In genomic region chr17:77038860-77039555, GRCh38 we compare ENCODE assay signal across 24 cellular contexts.
"Had no signal": no experiment of that assay in that cellular context is flagged by ENCODE, and none has a peak within 500 bp of the region (broad histone marks: within the 10 kb centered on the region; RNA-seq: fewer than 3 reads in every experiment).

No MANE protein-coding gene starts in this region.

- H3K9me3 Mint-ChIP-seq: mesothelial cell of epicardium; naive B cell; natural killer cell; stimulated activated naive B cell treated with anti-CD40 and anti-IgM and Interleukin-4, amounts not matched to agents 10 μg/mL and 1 μg/mL and 100 μg/mL, for 72 hours had no signal

- H3K27ac ChIP-seq: left ventricle myocardium inferior, pancreas, prostate gland, skin epidermis, stomach, thoracic aorta, tibial artery, upper lobe of right lung had no signal

- H3K27me3 ChIP-seq: pancreas had no signal

- H3K27ac Mint-ChIP-seq: mesothelial cell of epicardium, natural killer cell had no signal

- DNase-seq: islet precursor cell; left ventricle myocardium inferior; mesendoderm; naive B cell; natural killer cell; nucleus accumbens; pancreas; retina; right cardiac atrium; stimulated activated CD4-positive, alpha-beta T cell treated with anti-CD3 and anti-CD28 coated beads, Interleukin-12 subunit alpha, Interleukin-12 subunit beta, amount 100 ng/mL, for 4 hours; stimulated activated CD4-positive, alpha-beta T cell treated with anti-CD3 and anti-CD28 coated beads, Interleukin-15, amount 100 ng/mL, for 24 hours; stimulated activated CD4-positive, alpha-beta T cell treated with anti-CD3 and anti-CD28 coated beads, Interleukin-2, amount 100 ng/mL, for 24 hours; stimulated activated CD4-positive, alpha-beta T cell treated with anti-CD3 and anti-CD28 coated beads, Interleukin-4, amount 100 ng/mL, for 1 hour; stimulated activated naive B cell treated with anti-CD40 and anti-IgM and Interleukin-4, amounts not matched to agents 10 μg/mL and 1 μg/mL and 100 μg/mL, for 72 hours; stimulated activated naive CD8-positive, alpha-beta T cell treated with anti-CD3 and anti-CD28 coated beads, Interleukin-15, Interleukin-2, amounts not matched to agents 100 U/mL and 50 U/mL, for 24 hours; stomach; tibial artery; trophoblast cell; upper lobe of right lung had no signal

- H3K4me1 ChIP-seq: pancreas, prostate gland, upper lobe of right lung had no signal

- H3K4me3 ChIP-seq: left ventricle myocardium inferior, lung, pancreas, prostate gland, skin epidermis, stomach, thoracic aorta, tibial artery, upper lobe of right lung had no signal

- H3K9me3 ChIP-seq: left ventricle myocardium inferior, pancreas, prostate gland, stomach, thoracic aorta, tibial artery, upper lobe of right lung had no signal

- H3K36me3 ChIP-seq: left ventricle myocardium inferior, pancreas, prostate gland, stomach, thoracic aorta, tibial artery, upper lobe of right lung had no signal

- H3K4me3 Mint-ChIP-seq: mesothelial cell of epicardium; naive B cell; natural killer cell; stimulated activated naive B cell treated with anti-CD40 and anti-IgM and Interleukin-4, amounts not matched to agents 10 μg/mL and 1 μg/mL and 100 μg/mL, for 72 hours had no signal

- H3K36me3 Mint-ChIP-seq: mesothelial cell of epicardium; naive B cell; natural killer cell; stimulated activated naive B cell treated with anti-CD40 and anti-IgM and Interleukin-4, amounts not matched to agents 10 μg/mL and 1 μg/mL and 100 μg/mL, for 72 hours had no signal
